Comparison of ENCODE assay signal across 8 cellular contexts in the genomic region with DNA sequence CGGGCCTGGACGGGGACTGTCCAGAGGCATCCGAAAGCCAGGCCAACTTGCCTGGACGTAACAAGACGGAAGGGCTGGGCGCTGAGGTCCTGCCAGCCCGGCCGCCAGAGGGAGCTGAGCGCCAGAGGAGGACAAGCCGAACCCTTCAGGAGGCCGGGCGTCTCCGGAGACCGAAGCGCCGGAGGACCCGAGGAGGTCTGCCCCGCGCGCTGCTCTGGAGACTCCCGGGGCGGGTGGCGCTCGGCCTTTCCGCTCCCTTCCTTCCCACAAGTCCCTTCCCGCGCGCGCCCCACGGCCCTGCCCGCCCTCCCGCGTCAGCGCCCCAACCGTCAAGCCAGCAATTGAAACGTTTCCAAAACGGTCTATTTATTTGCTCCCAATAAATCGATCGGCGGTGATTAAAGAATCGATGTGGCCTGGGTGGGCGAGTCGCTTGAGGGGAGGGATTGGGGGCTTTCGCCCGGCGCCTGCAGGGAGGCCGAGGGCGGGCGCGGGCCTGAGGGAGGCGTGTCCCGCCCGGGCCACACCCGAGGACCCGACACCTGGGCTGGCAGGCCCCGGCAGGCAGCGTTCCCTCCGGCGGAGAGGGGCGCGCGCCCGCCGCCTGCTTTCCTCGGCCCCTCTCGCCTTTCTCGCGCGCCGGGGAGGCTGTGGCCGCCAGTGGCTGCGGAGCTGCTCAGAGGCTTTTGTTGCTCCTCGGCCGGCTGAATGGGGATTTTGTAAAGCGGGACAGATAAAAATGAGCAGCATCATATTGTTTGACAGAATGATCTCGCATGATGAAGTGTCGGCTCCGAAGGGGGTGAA. TPM values are rescaled to one million over a fixed set of nuclear protein-coding genes. Genes with fewer than 3 reads are reported as not detected.
DNase-seq lines count a peak whose midpoint lies in the region; ATAC-seq and TF ChIP-seq lines count a peak whose summit lies in the region.

No MANE protein-coding gene starts in this region.

- no peaks in the 10 kb centered on the region for H3K9me3 ChIP-seq in colonic mucosa
- peaks cover 0 to 8% (median under 1%) of the 10 kb centered on the region in 4 donors for H3K9me3 ChIP-seq in liver (ENCODE audit: control insufficient read depth in 4 of 4, low read length in 3 of 4)

- H3K36me3 ChIP-seq in colonic mucosa (no peaks in the 10 kb centered on the region), liver (ENCODE audit: control insufficient read depth in 4 of 4, insufficient read depth in 3 of 4, low read depth in 1 of 4, low read length in 3 of 4) (no peaks in the 10 kb centered on the region)

- POLR2A ChIA-PET in T-cell (lab: Charles Lee) = no interaction called here

- ATAC-seq in HG02763 (IDR thresholded peaks at IDR 0.05; ENCODE audit: unreplicated experiment) (peak; percentile 69), T-cell (replicated peaks in 1 of 4) (peak; percentile 23 to 70 (median 34))

- H3K9me3 Mint-ChIP-seq in T-cell = peaks cover 6 to 12% (median 6%) of the 10 kb centered on the region in 3 donors

- peak; percentile 50 to 71 for TF ChIP-seq RAD21 in liver (IDR thresholded peaks at IDR 0.05)

- H3K27me3 ChIP-seq in colonic mucosa = peaks cover 65% of the 10 kb centered on the region
- H3K27me3 ChIP-seq in liver (ENCODE audit: control insufficient read depth in 4 of 4, insufficient read depth in 4 of 4, low read length in 3 of 4) = peaks cover 4 to 28% (median 14%) of the 10 kb centered on the region in 4 donors

- peaks cover 31 to 36% (median 33%) of the 10 kb centered on the region in 3 donors for H3K4me1 Mint-ChIP-seq in T-cell

- no peak overlapping the region for H3K27ac Mint-ChIP-seq in T-cell

- H3K9ac ChIP-seq in colonic mucosa (ENCODE audit: low read depth in 2 of 2, low read length in 2 of 2) = no peak overlapping the region
- H3K9ac ChIP-seq in liver (ENCODE audit: low read depth in 1 of 2, low read length in 2 of 2) = no peak overlapping the region

- no peak overlapping the region for H3K27ac ChIP-seq in colonic mucosa
- no peak overlapping the region for H3K27ac ChIP-seq in liver (ENCODE audit: low read depth in 1 of 2, low read length in 2 of 2)

- peaks cover 15% of the 10 kb centered on the region for H3K36me3 Mint-ChIP-seq in T-cell

- H3K4me1 ChIP-seq in colonic mucosa = peaks cover 14% of the 10 kb centered on the region
- peaks cover 3 to 21% (median 11%) of the 10 kb centered on the region in 4 donors for H3K4me1 ChIP-seq in liver (ENCODE audit: control insufficient read depth in 4 of 4, insufficient read depth in 4 of 4, low read length in 3 of 4)

- H3K4me3 Mint-ChIP-seq in T-cell = peak overlapping the region; percentile 53 to 60 (median 55)

- peak; percentile 66 for TF ChIP-seq CTCF in colonic mucosa (IDR thresholded peaks at IDR 0.05)
- TF ChIP-seq CTCF in liver (IDR thresholded peaks at IDR 0.05; ENCODE audit: low read depth, low read length, missing input control) = peak; percentile 47

- 2% methylated on average over 78 of the region's 78 CpGs for WGBS in liver

- H3K4me3 ChIP-seq in colonic mucosa = peak overlapping the region; percentile 56
- peak overlapping the region in 2 of 3 donors; percentile 29 to 44 for H3K4me3 ChIP-seq in liver (ENCODE audit: low read depth in 1 of 3, low read length in 3 of 3)

- peaks cover 65 to 73% of the 10 kb centered on the region in 2 donors for H3K27me3 Mint-ChIP-seq in T-cell

- DNase-seq in NCI-H2081 (lab: John Stamatoyannopoulos, UW) (peak; percentile 70 to 79), NCI-H2081 treated with DMSO at 0.1 percent for 48 hours (lab: John Stamatoyannopoulos, UW) (no peak), NCI-H1092 treated with DMSO at 0.1 percent for 48 hours (lab: John Stamatoyannopoulos, UW) (peak; percentile 31), T-cell (peak in 6 of 34 experiments; percentile 6 to 52 (median 42)), colonic mucosa (peak; percentile 81)
- peak; percentile 79 for DNase-seq in stimulated activated CD8-positive, alpha-beta memory T cell treated with anti-CD3 and anti-CD28 coated beads, Interleukin-4, amount 100 ng/mL, for 48 hours

- intact Hi-C loops in colonic mucosa (cut with DNase I) = loop anchor here (5.0 to 10.0 kb wide), 2 partner anchors 125 to 208 kb away; partner anchors contain the start of genes EFCAB7 and ITGB3BP

- CTCF ChIA-PET in T-cell (lab: Charles Lee) = interaction anchor here in 1 of 2 donors (0.5 kb wide), 1 partner anchor 931 kb away, joined by 3 read pairs; no protein-coding TSS in a partner anchor

TF ChIP-seq in liver, 16 proteins besides CTCF, POLR2A, EP300 and RAD21:
- no peak for TF ChIP-seq YY1 (IDR thresholded peaks at IDR 0.05)
- no peak for TF ChIP-seq FOXA1 (IDR thresholded peaks at IDR 0.05)
- TF ChIP-seq EGR1 (IDR thresholded peaks at IDR 0.05; ENCODE audit: low read depth in 2 of 2) = no peak

RNA-seq across cellular contexts. Expression of gene FOXD3, which starts 5.2 kb away (rescaled TPM):
- not detected for total RNA-seq in T-cell
- 1 to 10 TPM in 1 of 2 donors, under 1 TPM in 1; 0.35 to 1.0 TPM for total RNA-seq in colonic mucosa
- under 1 TPM in 1 of 2 donors, not detected in 1; under 0.01 TPM for total RNA-seq in liver
- polyA plus RNA-seq in liver = under 1 TPM in 1 of 2 donors, not detected in 1; 0.05 TPM

RNA-seq across cellular contexts. Expression of gene ALG6, which starts 50.2 kb away (rescaled TPM):
- total RNA-seq in T-cell (10 to 100 TPM; 17.5 to 25.2 (median 22.2) TPM), colonic mucosa (10 to 100 TPM; 12.4 to 19.8 TPM), liver (10 to 100 TPM in 1 of 2 donors, 1 to 10 TPM in 1; 8.5 to 13.2 TPM)
- polyA plus RNA-seq in liver = 1 to 10 TPM; 4.6 TPM
